ENCODE assay signal across 23 cellular contexts in the genomic region with DNA sequence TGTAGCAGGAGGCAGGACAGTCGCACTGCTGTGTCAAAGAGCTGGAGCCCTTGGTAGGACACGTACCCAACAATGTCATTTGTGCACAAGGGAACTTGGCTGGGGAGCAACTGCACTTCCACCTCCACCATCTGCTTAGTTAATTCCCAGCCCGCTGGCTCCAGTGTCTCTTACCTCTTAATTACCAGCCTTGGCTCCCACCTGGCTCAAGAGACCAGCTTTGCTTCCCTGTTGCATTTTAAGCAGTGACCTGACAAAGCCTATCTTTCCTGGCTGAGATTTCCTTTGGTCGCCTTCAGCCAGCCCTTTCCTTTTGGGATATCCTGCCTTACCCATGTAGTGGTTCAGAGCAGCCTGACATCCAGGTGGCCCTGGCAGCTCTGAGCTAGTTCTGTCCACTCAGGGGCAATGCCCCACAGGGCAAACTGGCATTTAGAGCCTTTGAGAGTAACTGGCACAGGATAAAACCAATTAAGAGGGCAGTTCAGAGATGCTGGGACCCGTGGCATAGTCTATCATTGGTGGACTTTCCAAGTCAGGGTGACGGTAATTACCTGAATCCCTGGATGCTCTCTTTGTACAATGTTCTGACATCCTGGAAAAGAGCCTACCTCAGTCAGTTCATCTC.
"Had no signal": no experiment of that assay in that cellular context is flagged by ENCODE, and none has a peak within 500 bp of the region (broad histone marks: within the 10 kb centered on the region; RNA-seq: fewer than 3 reads in every experiment).

No MANE protein-coding gene starts in this region.

- H2AFZ ChIP-seq: parathyroid adenoma had no signal

- H3K4me3 ChIP-seq: dorsolateral prefrontal cortex, left ventricle myocardium inferior, lung, psoas muscle, right atrium auricular region, sigmoid colon, skin epidermis, testis, tibial nerve had no signal

- H3K9me3 ChIP-seq: psoas muscle, right atrium auricular region, sigmoid colon, testis, tibial nerve had no signal

- ATAC-seq: esophagus mucosa; left cardiac atrium; psoas muscle; stimulated activated naive B cell treated with anti-CD40 and anti-IgM and Interleukin-4, amounts not matched to agents 10 μg/mL and 1 μg/mL and 100 μg/mL, for 72 hours; stimulated activated naive CD8-positive, alpha-beta T cell treated with anti-CD3 and anti-CD28 coated beads, Interleukin-15, amount 100 ng/mL, for 72 hours had no signal

- H3K36me3 ChIP-seq: left ventricle myocardium inferior, right atrium auricular region, sigmoid colon, tibial nerve had no signal

- H3K79me2 ChIP-seq: parathyroid adenoma had no signal

- DNase-seq: cortex of kidney; effector memory CD4-positive, alpha-beta T cell; immature natural killer cell; kidney; left cardiac atrium; left ventricle myocardium inferior; mesenchymal stem cell; naive B cell; occipital lobe; psoas muscle; sigmoid colon; stimulated activated CD4-positive, alpha-beta T cell treated with anti-CD3 and anti-CD28 coated beads, Interleukin-2, amount 100 ng/mL, for 24 hours; stimulated activated CD4-positive, alpha-beta T cell treated with anti-CD3 and anti-CD28 coated beads, Interleukin-4, amount 100 ng/mL, for 4 hours; stimulated activated naive B cell treated with anti-CD40 and anti-IgM and Interleukin-4, amounts not matched to agents 10 μg/mL and 1 μg/mL and 100 μg/mL, for 72 hours; stimulated activated naive CD8-positive, alpha-beta T cell treated with anti-CD3 and anti-CD28 coated beads, Interleukin-15, amount 100 ng/mL, for 72 hours; testis had no signal

- H3K4me1 ChIP-seq: left ventricle myocardium inferior, parathyroid adenoma, psoas muscle, right atrium auricular region had no signal

- H3K27me3 ChIP-seq: dorsolateral prefrontal cortex, right atrium auricular region, sigmoid colon, testis, tibial nerve had no signal

- H3K27ac ChIP-seq: dorsolateral prefrontal cortex, left ventricle myocardium inferior, parathyroid adenoma, psoas muscle, right atrium auricular region, sigmoid colon, skin epidermis, testis, tibial nerve had no signal
